In genomic region chr12:124450376-124450750, GRCh38 we compare ENCODE assay signal across 28 cellular contexts.
DNase-seq lines count a peak whose midpoint lies in the region; ATAC-seq and TF ChIP-seq lines count a peak whose summit lies in the region.
"Had no signal": no experiment of that assay in that cellular context is flagged by ENCODE, and none has a peak within 500 bp of the region (broad histone marks: within the 10 kb centered on the region; RNA-seq: fewer than 3 reads in every experiment).

No MANE protein-coding gene starts in this region.

- peak overlapping the region; percentile 33 for H3K27ac Mint-ChIP-seq in CD4-positive, alpha-beta T cell
- no peak overlapping the region for H3K27ac Mint-ChIP-seq in T-helper 17 cell
- peak overlapping the region; percentile 98 for H3K27ac Mint-ChIP-seq in glutamatergic neuron (ENCODE audit: unreplicated experiment)
- H3K27ac Mint-ChIP-seq: type B pancreatic cell had no signal

- peaks cover 0 to 25% (median 8%) of the 10 kb centered on the region in 4 donors for H3K36me3 ChIP-seq in sigmoid colon
- H3K36me3 ChIP-seq: gastrocnemius medialis had no signal

- no peak for TF ChIP-seq CTCF in CD4-positive, alpha-beta T cell (IDR thresholded peaks at IDR 0.05)
- no peak for TF ChIP-seq CTCF in glutamatergic neuron (IDR thresholded peaks at IDR 0.05; ENCODE audit: partially characterized antibody, unreplicated experiment)
- TF ChIP-seq CTCF in sigmoid colon (IDR thresholded peaks at IDR 0.05) = no peak

- peaks cover 0 to 59% (median 46%) of the 10 kb centered on the region in 4 donors for H3K4me1 ChIP-seq in sigmoid colon

- 94 to 95% methylated on average over 15 of the region's 15 CpGs for WGBS in sigmoid colon, 2 donors

- H3K9me3 Mint-ChIP-seq in CD4-positive, alpha-beta T cell = no peaks in the 10 kb centered on the region
- H3K9me3 Mint-ChIP-seq in glutamatergic neuron (ENCODE audit: unreplicated experiment) = peaks cover 30% of the 10 kb centered on the region
- H3K9me3 Mint-ChIP-seq: activated CD4-positive, alpha-beta T cell treated with anti-CD3 and anti-CD28 coated beads, Interleukin-2, amount 10 ng/mL, durations not matched to agents 24 days and 14 days; activated T-cell treated with anti-CD3 and anti-CD28 coated beads, Interleukin-2, amount 50 U/mL, for 4 hours; type B pancreatic cell; WTC11 had no signal

- peaks cover 36% of the 10 kb centered on the region for H3K36me3 Mint-ChIP-seq in CD4-positive, alpha-beta T cell (ENCODE audit: low read depth)
- H3K36me3 Mint-ChIP-seq in T-helper 17 cell (ENCODE audit: low read depth) (no peaks in the 10 kb centered on the region), glutamatergic neuron (ENCODE audit: unreplicated experiment) (peaks cover 4% of the 10 kb centered on the region)

- POLR2A ChIA-PET in CD4-positive, alpha-beta T cell (lab: Charles Lee) = interaction anchor here (1.2 kb wide), 1 partner anchor 116 kb away, joined by 4 read pairs; no protein-coding TSS in a partner anchor

- intact Hi-C loops in CD4-positive, alpha-beta T cell (cut with DNase I, micrococcal nuclease) = loop anchor here in 1 of 2 experiments (10.0 kb wide), 2 partner anchors 114 to 314 kb away; partner anchors contain the start of gene NCOR2
- intact Hi-C loops in sigmoid colon (cut with DNase I) = no loop called here

- H3K27me3 Mint-ChIP-seq in CD4-positive, alpha-beta T cell = no peaks in the 10 kb centered on the region
- H3K27me3 Mint-ChIP-seq in T-helper 17 cell (no peaks in the 10 kb centered on the region), glutamatergic neuron (ENCODE audit: unreplicated experiment) (peaks cover 22% of the 10 kb centered on the region)
- H3K27me3 Mint-ChIP-seq: activated CD4-positive, alpha-beta T cell treated with anti-CD3 and anti-CD28 coated beads, Interleukin-2, amount 10 ng/mL, durations not matched to agents 24 days and 14 days; type B pancreatic cell had no signal

- no peak for TF ChIP-seq POLR2A in sigmoid colon (IDR thresholded peaks at IDR 0.05)

- H3K27ac ChIP-seq in CD4-positive, alpha-beta T cell (ENCODE audit: low read depth, low read length) = no peak overlapping the region
- peak overlapping the region in 3 of 4 donors; percentile 34 to 96 (median 58) for H3K27ac ChIP-seq in sigmoid colon
- H3K27ac ChIP-seq: body of pancreas, C4-2B, gastrocnemius medialis, hepatocyte, pancreas had no signal

- CTCF ChIA-PET in CD4-positive, alpha-beta T cell (lab: Charles Lee) = interaction anchor here (2.0 kb wide), 1 partner anchor 16 kb away, joined by 5 read pairs; no protein-coding TSS in a partner anchor

- no peak for TF ChIP-seq EP300 in sigmoid colon (IDR thresholded peaks at IDR 0.05)

- ATAC-seq in CD4-positive, alpha-beta T cell (ENCODE audit: poor library complexity) = no peak
- ATAC-seq in T-helper 17 cell (no peak), HG03159 (IDR thresholded peaks at IDR 0.05; ENCODE audit: unreplicated experiment) (no peak)
- ATAC-seq: activated T-cell treated with anti-CD3 and anti-CD28 coated beads, Interleukin-2, amount 50 U/mL, for 4 hours; body of pancreas; gastrocnemius medialis; HCT116; left cardiac atrium; pancreas; WTC11 had no signal

- H3K9me3 ChIP-seq in CD4-positive, alpha-beta T cell (ENCODE audit: control insufficient read depth, low read length) = no peaks in the 10 kb centered on the region
- H3K9me3 ChIP-seq in T-helper 17 cell (ENCODE audit: control insufficient read depth, low read length, poor library complexity, severe bottlenecking) (no peaks in the 10 kb centered on the region), sigmoid colon (no peaks in the 10 kb centered on the region)
- H3K9me3 ChIP-seq: body of pancreas, gastrocnemius medialis, pancreas had no signal

- no peak overlapping the region for H3K4me3 Mint-ChIP-seq in CD4-positive, alpha-beta T cell
- H3K4me3 Mint-ChIP-seq in T-helper 17 cell (peak overlapping the region; percentile 19), glutamatergic neuron (ENCODE audit: unreplicated experiment) (no peak overlapping the region)
- H3K4me3 Mint-ChIP-seq: activated CD4-positive, alpha-beta T cell treated with anti-CD3 and anti-CD28 coated beads, Interleukin-2, amount 10 ng/mL, durations not matched to agents 24 days and 14 days; activated T-cell treated with anti-CD3 and anti-CD28 coated beads, Interleukin-2, amount 50 U/mL, for 4 hours; type B pancreatic cell; WTC11 had no signal

- H3K4me3 ChIP-seq in sigmoid colon = no peak overlapping the region
- H3K4me3 ChIP-seq: body of pancreas, gastrocnemius medialis, hepatocyte, pancreas had no signal

- H3K4me1 Mint-ChIP-seq in CD4-positive, alpha-beta T cell (ENCODE audit: low read depth) = peaks cover 45% of the 10 kb centered on the region
- H3K4me1 Mint-ChIP-seq in T-helper 17 cell (peaks cover 30% of the 10 kb centered on the region), glutamatergic neuron (ENCODE audit: low read depth, unreplicated experiment) (peaks cover 46% of the 10 kb centered on the region)

- no peaks in the 10 kb centered on the region for H3K27me3 ChIP-seq in CD4-positive, alpha-beta T cell (ENCODE audit: control insufficient read depth, insufficient read depth, low read length)
- no peaks in the 10 kb centered on the region for H3K27me3 ChIP-seq in sigmoid colon
- H3K27me3 ChIP-seq: body of pancreas, gastrocnemius medialis, hepatocyte, pancreas had no signal

- DNase-seq in CD4-positive, alpha-beta T cell = no peak
- DNase-seq in T-helper 17 cell = no peak
- no peak for DNase-seq in glutamatergic neuron
- DNase-seq in sigmoid colon = no peak
- DNase-seq in SKM-1 treated with dmso at 0.1 percent for 144 hours (lab: John Stamatoyannopoulos, UW; ENCODE audit: unreplicated experiment) = no peak
- DNase-seq in stimulated activated CD4-positive, alpha-beta T cell treated with anti-CD3 and anti-CD28 coated beads, Interleukin-4, amount 100 ng/mL, for 1 hour = no peak
- DNase-seq: activated CD4-positive, alpha-beta T cell treated with anti-CD3 and anti-CD28 coated beads, Interleukin-2, amount 10 ng/mL, durations not matched to agents 24 days and 14 days; activated gamma-delta T cell treated with Interleukin-2 at 50 U/mL for 16 hours; activated T-cell treated with anti-CD3 and anti-CD28 coated beads, Interleukin-2, amount 50 U/mL, for 4 hours; body of pancreas; DMS79; gastrocnemius medialis; IMR-90; left cardiac atrium; mammary epithelial cell; NCI-H1436 treated with DMSO at 0.1 percent for 48 hours; NCI-H2107; NCI-H774; retina; small intestine; T-helper 1 cell had no signal
